Comparison of ENCODE assay signal across 10 cellular contexts in the genomic region with DNA sequence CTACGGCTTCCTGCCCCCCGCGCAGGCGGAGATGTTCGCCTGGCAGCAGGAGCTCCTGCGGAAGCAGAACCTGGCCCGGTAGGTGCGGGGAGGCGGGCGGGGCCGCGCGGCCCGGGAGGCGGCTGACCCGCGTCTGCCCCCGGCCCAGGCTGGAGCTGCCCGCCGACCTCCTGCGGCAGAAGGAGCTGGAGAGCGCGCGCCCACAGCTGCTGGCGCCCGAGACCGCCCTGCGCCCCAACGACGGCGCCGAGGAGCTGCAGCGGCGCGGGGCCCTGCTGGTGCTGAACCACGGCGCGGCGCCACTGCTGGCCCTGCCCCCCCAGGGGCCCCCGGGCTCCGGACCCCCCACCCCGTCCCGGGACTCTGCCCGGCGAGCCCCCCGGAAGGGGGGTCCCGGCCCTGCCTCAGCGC. TPM values are rescaled to one million over a fixed set of nuclear protein-coding genes. Genes with fewer than 3 reads are reported as not detected.
DNase-seq lines count a peak whose midpoint lies in the region; ATAC-seq and TF ChIP-seq lines count a peak whose summit lies in the region.
"Had no signal": no experiment of that assay in that cellular context is flagged by ENCODE, and none has a peak within 500 bp of the region (broad histone marks: within the 10 kb centered on the region; RNA-seq: fewer than 3 reads in every experiment).

No MANE protein-coding gene starts in this region.

- H2BK15ac ChIP-seq in neuronal stem cell (ENCODE audit: low read length) = no peak overlapping the region

- no peak overlapping the region for H3K4me3 Mint-ChIP-seq in activated naive CD4-positive, alpha-beta T cell treated with anti-CD3 and anti-CD28 coated beads, Interleukin-2, amount 10 ng/mL, durations not matched to agents 7 days and 5 days
- H3K4me3 Mint-ChIP-seq in naive thymus-derived CD4-positive, alpha-beta T cell = peak overlapping the region in 1 of 10 donors; percentile 56

- H2BK120ac ChIP-seq in neuronal stem cell (ENCODE audit: low read depth, low read length) = no peak overlapping the region

- DNase-seq in COLO668 (lab: John Stamatoyannopoulos, UW; ENCODE audit: unreplicated experiment) = peak; percentile 59
- no peak for DNase-seq in coronary artery (ENCODE audit: low spot score)
- no peak for DNase-seq in neuronal stem cell (ENCODE audit: low spot score)
- no peak for DNase-seq in G401 (ENCODE audit: low spot score)
- no peak for DNase-seq in activated naive CD4-positive, alpha-beta T cell treated with anti-CD3 and anti-CD28 coated beads, Interleukin-2, amount 10 ng/mL, durations not matched to agents 7 days and 5 days
- no peak for DNase-seq in left colon
- no peak for DNase-seq in naive thymus-derived CD4-positive, alpha-beta T cell
- DNase-seq: NCI-H1694, T-helper 9 cell had no signal

- H2BK12ac ChIP-seq in neuronal stem cell (ENCODE audit: low read length) = no peak overlapping the region

- H3K4me1 Mint-ChIP-seq in activated naive CD4-positive, alpha-beta T cell treated with anti-CD3 and anti-CD28 coated beads, Interleukin-2, amount 10 ng/mL, durations not matched to agents 7 days and 5 days = peaks cover 7% of the 10 kb centered on the region
- peaks cover 0 to 11% (median 8%) of the 10 kb centered on the region in 7 donors for H3K4me1 Mint-ChIP-seq in naive thymus-derived CD4-positive, alpha-beta T cell

- H3K9me3 ChIP-seq in neuronal stem cell (replicated peaks in 1 of 2; ENCODE audit: control insufficient read depth in 2 of 2, insufficient read depth in 1 of 2, low read depth in 1 of 2, low read length in 2 of 2) = no peaks in the 10 kb centered on the region
- no peaks in the 10 kb centered on the region for H3K9me3 ChIP-seq in naive thymus-derived CD4-positive, alpha-beta T cell (ENCODE audit: control insufficient read depth in 2 of 3, low read length in 3 of 3)

- no peak overlapping the region for H4K8ac ChIP-seq in neuronal stem cell (ENCODE audit: low read depth, low read length)

- peaks cover 34 to 62% (median 60%) of the 10 kb centered on the region in 3 experiments for H3K27me3 ChIP-seq in neuronal stem cell (ENCODE audit: control insufficient read depth in 3 of 3, insufficient read depth in 3 of 3, low read depth in 1 of 3, low read length in 3 of 3)
- H3K27me3 ChIP-seq in naive thymus-derived CD4-positive, alpha-beta T cell (ENCODE audit: control insufficient read depth in 2 of 2, insufficient read depth in 2 of 2, low read length in 2 of 2) = peaks cover 3 to 11% of the 10 kb centered on the region in 2 donors

- no peak overlapping the region for H4K91ac ChIP-seq in neuronal stem cell (ENCODE audit: low read depth, low read length, poor library complexity)

- H3K27ac ChIP-seq in coronary artery = peak overlapping the region in 1 of 2 donors; percentile 77
- H3K27ac ChIP-seq in neuronal stem cell (replicated peaks; ENCODE audit: low read length) = no peak overlapping the region
- no peak overlapping the region for H3K27ac ChIP-seq in naive thymus-derived CD4-positive, alpha-beta T cell (ENCODE audit: low read depth, low read length)

- H3K36me3 Mint-ChIP-seq in activated naive CD4-positive, alpha-beta T cell treated with anti-CD3 and anti-CD28 coated beads, Interleukin-2, amount 10 ng/mL, durations not matched to agents 7 days and 5 days = peaks cover 15% of the 10 kb centered on the region
- peaks cover 0 to 20% (median 5%) of the 10 kb centered on the region in 5 donors for H3K36me3 Mint-ChIP-seq in naive thymus-derived CD4-positive, alpha-beta T cell

- H3K27ac Mint-ChIP-seq in activated naive CD4-positive, alpha-beta T cell treated with anti-CD3 and anti-CD28 coated beads, Interleukin-2, amount 10 ng/mL, durations not matched to agents 7 days and 5 days = no peak overlapping the region
- H3K27ac Mint-ChIP-seq in naive thymus-derived CD4-positive, alpha-beta T cell = no peak overlapping the region

- no peak for TF ChIP-seq RAD21 in Ishikawa (IDR thresholded peaks at IDR 0.05; ENCODE audit: low read depth)

- peak overlapping the region; percentile 74 for H3K4me3 ChIP-seq in coronary artery
- H3K4me3 ChIP-seq in neuronal stem cell (ENCODE audit: low read length in 2 of 2) = peak overlapping the region in 1 of 2 donors; percentile 41
- H3K4me3 ChIP-seq in naive thymus-derived CD4-positive, alpha-beta T cell (ENCODE audit: low read length) = no peak overlapping the region

- no peak overlapping the region for H3K4ac ChIP-seq in neuronal stem cell (ENCODE audit: low read length)

- H3K79me1 ChIP-seq in neuronal stem cell (ENCODE audit: low read depth, low read length) = peaks cover 4% of the 10 kb centered on the region

- no peak for TF ChIP-seq CTCF in coronary artery (IDR thresholded peaks at IDR 0.05)

- peaks cover 7 to 31% of the 10 kb centered on the region in 2 donors for H3K36me3 ChIP-seq in neuronal stem cell (replicated peaks in 1 of 2; ENCODE audit: control insufficient read depth in 2 of 2, insufficient read depth in 2 of 2, low read length in 2 of 2)
- H3K36me3 ChIP-seq in naive thymus-derived CD4-positive, alpha-beta T cell (ENCODE audit: control insufficient read depth in 2 of 3, insufficient read depth in 3 of 3, low read length in 3 of 3) = peaks cover 0 to 28% (median 0%) of the 10 kb centered on the region in 3 experiments

- H3K27me3 Mint-ChIP-seq in activated naive CD4-positive, alpha-beta T cell treated with anti-CD3 and anti-CD28 coated beads, Interleukin-2, amount 10 ng/mL, durations not matched to agents 7 days and 5 days = peaks cover 79% of the 10 kb centered on the region
- peaks cover 5 to 35% (median 17%) of the 10 kb centered on the region in 5 donors for H3K27me3 Mint-ChIP-seq in naive thymus-derived CD4-positive, alpha-beta T cell

- peak overlapping the region; percentile 73 for H3K4me2 ChIP-seq in neuronal stem cell (ENCODE audit: insufficient read depth, low read length, poor library complexity, severe bottlenecking)

- H2AK5ac ChIP-seq in neuronal stem cell (ENCODE audit: low read depth, low read length) = peak overlapping the region; percentile 71

- no peak overlapping the region for H3K14ac ChIP-seq in neuronal stem cell (ENCODE audit: low read length)

- intact Hi-C loops in left colon (cut with DNase I, micrococcal nuclease) = no loop called here
- intact Hi-C loops in naive thymus-derived CD4-positive, alpha-beta T cell (cut with micrococcal nuclease) = no loop called here

- H3K18ac ChIP-seq in neuronal stem cell (ENCODE audit: low read length) = peak overlapping the region; percentile 93

- TF ChIP-seq EP300 in Ishikawa (IDR thresholded peaks at IDR 0.05; ENCODE audit: borderline replicate concordance) = no peak

- H2AFZ ChIP-seq in neuronal stem cell (ENCODE audit: low read length) = peak overlapping the region; percentile 71

- WGBS in neuronal stem cell (ENCODE audit: extremely low coverage in 2 of 2, insufficient read length in 2 of 2, insufficient replicate concordance in 1 of 2), 2 donors = no CpG with 5 or more reads among the region's 48 CpGs

- CTCF ChIA-PET in activated naive CD4-positive, alpha-beta T cell treated with anti-CD3 and anti-CD28 coated beads, Interleukin-2, amount 10 ng/mL, durations not matched to agents 7 days and 5 days (lab: Charles Lee) = interaction anchor here (0.9 kb wide), 1 partner anchor 36 kb away, joined by 3 read pairs; no protein-coding TSS in a partner anchor
- CTCF ChIA-PET in naive thymus-derived CD4-positive, alpha-beta T cell (lab: Charles Lee) = no interaction called here

- H3K9ac ChIP-seq in neuronal stem cell (ENCODE audit: low read depth, low read length, poor library complexity) = no peak overlapping the region

- H3K23ac ChIP-seq in neuronal stem cell (ENCODE audit: low read depth, low read length, poor library complexity) = peak overlapping the region; percentile 80

- H3K9me3 Mint-ChIP-seq in activated naive CD4-positive, alpha-beta T cell treated with anti-CD3 and anti-CD28 coated beads, Interleukin-2, amount 10 ng/mL, durations not matched to agents 7 days and 5 days = no peaks in the 10 kb centered on the region
- no peaks in the 10 kb centered on the region for H3K9me3 Mint-ChIP-seq in naive thymus-derived CD4-positive, alpha-beta T cell

- in situ Hi-C loops in G401 (cut with HindIII; ENCODE audit: low sequenced_read_pairs) = no loop called here

- peak overlapping the region; percentile 53 for H2BK5ac ChIP-seq in neuronal stem cell (ENCODE audit: low read length)

- no peak for ATAC-seq in left colon
- ATAC-seq in naive thymus-derived CD4-positive, alpha-beta T cell = no peak

- H3K4me1 ChIP-seq in neuronal stem cell (ENCODE audit: control insufficient read depth in 2 of 2, insufficient read depth in 1 of 2, low read depth in 1 of 2, low read length in 2 of 2) = peaks cover 24 to 27% of the 10 kb centered on the region in 2 donors
- peaks cover 3 to 18% of the 10 kb centered on the region in 2 donors for H3K4me1 ChIP-seq in naive thymus-derived CD4-positive, alpha-beta T cell (ENCODE audit: control insufficient read depth in 2 of 2, insufficient read depth in 2 of 2, low read length in 2 of 2)

- POLR2A ChIA-PET in naive thymus-derived CD4-positive, alpha-beta T cell (lab: Charles Lee) = interaction anchor here (1.5 kb wide), 1 partner anchor 16 kb away, joined by 5 read pairs; the partner anchor contains the start of gene NOC2L

RNA-seq across cellular contexts. Expression of gene NOC2L, which starts 16.6 kb away (rescaled TPM):
- polyA plus RNA-seq in neuronal stem cell (2013, experiment 1 of 2) = 33.5 TPM
- polyA plus RNA-seq in neuronal stem cell (2013, experiment 2 of 2) = 32.6 TPM
- 193 and 221 TPM in 2 replicates for total RNA-seq in G401 (2014; rRNA removed; shearing (Covaris generic))
- 10 to 100 TPM; 42.8 to 48.5 TPM for total RNA-seq in left colon
- total RNA-seq in naive thymus-derived CD4-positive, alpha-beta T cell = 10 to 100 TPM; 46.6 to 88.3 (median 67.9) TPM
- 10 to 100 TPM; 62.7 to 82.5 TPM for polyA plus RNA-seq in naive thymus-derived CD4-positive, alpha-beta T cell

RNA-seq across cellular contexts. Expression of gene KLHL17, which starts 18.0 kb away (rescaled TPM):
- 22.0 TPM for polyA plus RNA-seq in neuronal stem cell (2013, experiment 1 of 2)
- polyA plus RNA-seq in neuronal stem cell (2013, experiment 2 of 2) = 20.9 TPM
- 23.3 and 25.4 TPM in 2 replicates for total RNA-seq in G401 (2014; rRNA removed; shearing (Covaris generic))
- 10 to 100 TPM in 1 of 2 donors, 1 to 10 TPM in 1; 9.9 to 13.1 TPM for total RNA-seq in left colon
- 10 to 100 TPM; 14.2 to 34.2 (median 32.0) TPM for total RNA-seq in naive thymus-derived CD4-positive, alpha-beta T cell
- polyA plus RNA-seq in naive thymus-derived CD4-positive, alpha-beta T cell = 1 to 10 TPM in 1 of 2 donors, under 1 TPM in 1; 0.58 to 2.6 TPM

RNA-seq across cellular contexts. Expression of gene SAMD11, which starts 18.7 kb away (rescaled TPM):
- polyA plus RNA-seq in neuronal stem cell (2013, experiment 1 of 2) = 0.21 TPM
- polyA plus RNA-seq in neuronal stem cell (2013, experiment 2 of 2) = 0.32 TPM
- total RNA-seq in G401 (2014; rRNA removed; shearing (Covaris generic)) = 398 and 434 TPM in 2 replicates
- 1 to 10 TPM; 1.6 to 5.1 TPM for total RNA-seq in left colon
- not detected for total RNA-seq in naive thymus-derived CD4-positive, alpha-beta T cell
- under 1 TPM; 0.10 to 0.24 TPM for polyA plus RNA-seq in naive thymus-derived CD4-positive, alpha-beta T cell

RNA-seq across cellular contexts. Expression of gene PLEKHN1, which starts 23.9 kb away (rescaled TPM):
- polyA plus RNA-seq in neuronal stem cell (2013, experiment 1 of 2) = 0.07 TPM
- 0.03 TPM for polyA plus RNA-seq in neuronal stem cell (2013, experiment 2 of 2)
- total RNA-seq in G401 (2014; rRNA removed; shearing (Covaris generic)) = 4.3 and 5.5 TPM in 2 replicates
- total RNA-seq in left colon = under 1 TPM; 0.58 to 0.95 TPM
- 1 to 10 TPM in 3 of 5 experiments, under 1 TPM in 2; 0.24 to 3.0 (median 1.0) TPM for total RNA-seq in naive thymus-derived CD4-positive, alpha-beta T cell
- under 1 TPM in 1 of 2 donors, not detected in 1; 0.18 TPM for polyA plus RNA-seq in naive thymus-derived CD4-positive, alpha-beta T cell

RNA-seq across cellular contexts. Expression of gene PERM1, which starts 39.5 kb away (rescaled TPM):
- polyA plus RNA-seq in neuronal stem cell (2013, experiment 1 of 2) = not detected
- 0.01 TPM for polyA plus RNA-seq in neuronal stem cell (2013, experiment 2 of 2)
- total RNA-seq in G401 (2014; rRNA removed; shearing (Covaris generic)) = 0.17 TPM in 1 of 2 replicates, not detected in the other
- total RNA-seq in left colon = under 1 TPM in 1 of 2 donors, not detected in 1; 0.14 TPM
- total RNA-seq in naive thymus-derived CD4-positive, alpha-beta T cell = not detected
- polyA plus RNA-seq in naive thymus-derived CD4-positive, alpha-beta T cell = not detected

Comparison
In these comparisons a context has a peak if more than half of its experiments do, and no peak if none do; other contexts are left out.
1. RNA of gene SAMD11, which starts 18.7 kb away (total RNA-seq): 398 to 434 TPM in G401; 1.6 to 5.1 TPM in left colon and not detected in naive thymus-derived CD4-positive, alpha-beta T cell; every median in the first group is over 10 times any median in the second.